ENCODE assay signal across 8 cellular contexts in genomic region chr2:147845608-147846002, GRCh38. TPM values are rescaled to one million over a fixed set of nuclear protein-coding genes. Genes with fewer than 3 reads are reported as not detected.
DNase-seq lines count a peak whose midpoint lies in the region; ATAC-seq and TF ChIP-seq lines count a peak whose summit lies in the region.

No MANE protein-coding gene starts in this region.

- peaks cover 26% of the 10 kb centered on the region for H3K79me2 ChIP-seq in parathyroid adenoma

- intact Hi-C loops in esophagus muscularis mucosa (cut with DNase I) = loop anchor here (5.0 kb wide), 1 partner anchor 62 kb away; no protein-coding TSS in a partner anchor

- ATAC-seq in HG03095 (IDR thresholded peaks at IDR 0.05; ENCODE audit: unreplicated experiment) = no peak

- no peak overlapping the region for H3K9ac ChIP-seq in parathyroid adenoma

- no peak for TF ChIP-seq EP300 in esophagus muscularis mucosa (IDR thresholded peaks at IDR 0.05)

- peak; percentile 66 for DNase-seq in DMS79 treated with DMSO at 0.1 percent for 48 hours (lab: John Stamatoyannopoulos, UW)
- no peak for DNase-seq in DMS79 (lab: John Stamatoyannopoulos, UW)
- DNase-seq in RPMI7951 (ENCODE audit: low read depth) = peak; percentile 6
- DNase-seq in esophagus muscularis mucosa (ENCODE audit: extremely low spot score) = no peak
- DNase-seq in NCI-H1417 treated with DMSO at 0.1 percent for 48 hours (lab: John Stamatoyannopoulos, UW) = no peak
- no peak for DNase-seq in GOT3 (lab: John Stamatoyannopoulos, UW)

- H3K36me3 ChIP-seq in esophagus muscularis mucosa (no peaks in the 10 kb centered on the region), parathyroid adenoma (ENCODE audit: control insufficient read depth, insufficient read depth, low read length) (no peaks in the 10 kb centered on the region)

- H3K4me3 ChIP-seq in esophagus muscularis mucosa (peak overlapping the region; percentile 81 to 90 (median 82)), parathyroid adenoma (ENCODE audit: low read depth, low read length) (peak overlapping the region; percentile 82)

- H3K27me3 ChIP-seq in esophagus muscularis mucosa (no peaks in the 10 kb centered on the region), parathyroid adenoma (ENCODE audit: control insufficient read depth, insufficient read depth, low read length) (no peaks in the 10 kb centered on the region)

- 3% methylated on average over 10 of the region's 10 CpGs for WGBS in esophagus muscularis mucosa

- H3K4me1 ChIP-seq in esophagus muscularis mucosa (peaks cover 20 to 50% (median 45%) of the 10 kb centered on the region in 4 donors), parathyroid adenoma (peaks cover 6% of the 10 kb centered on the region)

- peak overlapping the region; percentile 78 for H3K4me2 ChIP-seq in parathyroid adenoma (ENCODE audit: low read length)

- TF ChIP-seq POLR2A in esophagus muscularis mucosa (IDR thresholded peaks at IDR 0.05; ENCODE audit: low read depth) = no peak

- TF ChIP-seq CTCF in esophagus muscularis mucosa (IDR thresholded peaks at IDR 0.05) (no peak), parathyroid adenoma (IDR thresholded peaks at IDR 0.05) (no peak)

- H2AFZ ChIP-seq in parathyroid adenoma = peak overlapping the region; percentile 88

- H3K9me3 ChIP-seq in esophagus muscularis mucosa (no peaks in the 10 kb centered on the region), parathyroid adenoma (ENCODE audit: control insufficient read depth, low read length) (no peaks in the 10 kb centered on the region)

- H3K27ac ChIP-seq in esophagus muscularis mucosa (replicated peaks in 1 of 4) (peak overlapping the region; percentile 94 to 99 (median 98)), parathyroid adenoma (no peak overlapping the region)

RNA-seq across cellular contexts. Expression of gene ACVR2A, which starts 0.8 kb away (rescaled TPM):
- total RNA-seq in RPMI7951 (2014; rRNA removed; shearing (Covaris generic)) = 6.8 and 7.6 TPM in 2 replicates
- 10 to 100 TPM; 17.4 to 42.4 (median 28.0) TPM for total RNA-seq in esophagus muscularis mucosa

Comparison
In these comparisons a context has a peak if more than half of its experiments do, and no peak if none do; other contexts are left out.
1. DNase-seq: peak in DMS79 treated with DMSO at 0.1 percent for 48 hours (single experiment) and RPMI7951 (single experiment); none in DMS79 (single experiment), esophagus muscularis mucosa (single experiment), NCI-H1417 treated with DMSO at 0.1 percent for 48 hours (single experiment) and GOT3 (single experiment).